In genomic region chr19:51169283-51169918, GRCh38 we compare ENCODE assay signal across 8 cellular contexts. TPM values are rescaled to one million over a fixed set of nuclear protein-coding genes. Genes with fewer than 3 reads are reported as not detected.
DNase-seq lines count a peak whose midpoint lies in the region; ATAC-seq and TF ChIP-seq lines count a peak whose summit lies in the region.
"Not testable (repeated sequence)": the region's sequence is repeated elsewhere in the genome, so short reads cannot be mapped to it uniquely, and the experiment has no call there.

No MANE protein-coding gene starts in this region.

- ATAC-seq in stimulated activated naive B cell treated with anti-CD40 and anti-IgM and Interleukin-4, amounts not matched to agents 10 μg/mL and 1 μg/mL and 100 μg/mL, for 72 hours (replicated peaks), result not testable (repeated sequence)

- not testable (repeated sequence) for H3K9me2 ChIP-seq in OCI-LY7 (ENCODE audit: insufficient read depth, low read length)

- H3K4me1 Mint-ChIP-seq in activated CD4-positive, alpha-beta memory T cell treated with anti-CD3 and anti-CD28 coated beads for 36 hours (ENCODE audit: low read depth), result peaks cover 20% of the 10 kb centered on the region
- H3K4me1 Mint-ChIP-seq in stimulated activated naive B cell treated with anti-CD40 and anti-IgM and Interleukin-4, amounts not matched to agents 10 μg/mL and 1 μg/mL and 100 μg/mL, for 72 hours, result not testable (repeated sequence)

- H3K36me3 ChIP-seq in OCI-LY7 (ENCODE audit: insufficient read depth, low read length), result not testable (repeated sequence)

- not testable (repeated sequence) for H3K4me1 ChIP-seq in OCI-LY7 (ENCODE audit: insufficient read depth, low read length, poor library complexity, severe bottlenecking)

- BruUV-seq in OCI-LY7 (replicated peaks; lab: Mats Ljungman, UMichigan), result not testable (repeated sequence)

- H3K36me3 Mint-ChIP-seq in activated CD4-positive, alpha-beta memory T cell treated with anti-CD3 and anti-CD28 coated beads for 36 hours; stimulated activated naive B cell treated with anti-CD40 and anti-IgM and Interleukin-4, amounts not matched to agents 10 μg/mL and 1 μg/mL and 100 μg/mL, for 72 hours: not testable (repeated sequence)

- not testable (repeated sequence) for H4K20me1 ChIP-seq in OCI-LY7 (ENCODE audit: insufficient read depth, low read length)

- H3K4me3 ChIP-seq in LNCaP clone FGC (ENCODE audit: low read depth, low read length); OCI-LY7 (ENCODE audit: low read depth, low read length, poor library complexity, severe bottlenecking); cardiac fibroblast (replicated peaks in 1 of 2; ENCODE audit: low read depth in 2 of 2, low read length in 2 of 2): not testable (repeated sequence)

- H3K4me3 Mint-ChIP-seq in activated CD4-positive, alpha-beta memory T cell treated with anti-CD3 and anti-CD28 coated beads for 36 hours; stimulated activated naive B cell treated with anti-CD40 and anti-IgM and Interleukin-4, amounts not matched to agents 10 μg/mL and 1 μg/mL and 100 μg/mL, for 72 hours: not testable (repeated sequence)

- H2AFZ ChIP-seq in OCI-LY7 (ENCODE audit: low read length), result not testable (repeated sequence)

- H3K9me3 ChIP-seq in OCI-LY7 (ENCODE audit: low read length), result not testable (repeated sequence)

- not testable (repeated sequence) for H3K27ac ChIP-seq in OCI-LY7 (ENCODE audit: low read depth, low read length, poor library complexity, severe bottlenecking)

- TF ChIP-seq CTCF in LNCaP clone FGC (IDR thresholded peaks at IDR 0.05; ENCODE audit: control insufficient read depth, extremely low read depth, insufficient read depth) (peak; percentile 83), OCI-LY7 (conservative IDR thresholded peaks at IDR 0.05; ENCODE audit: low read length) (peak; percentile 78), cardiac fibroblast (IDR thresholded peaks at IDR 0.05; ENCODE audit: low read depth, low read length) (peak; percentile 75)

- not testable (repeated sequence) for H3K27ac Mint-ChIP-seq in activated CD4-positive, alpha-beta memory T cell treated with anti-CD3 and anti-CD28 coated beads for 36 hours; stimulated activated naive B cell treated with anti-CD40 and anti-IgM and Interleukin-4, amounts not matched to agents 10 μg/mL and 1 μg/mL and 100 μg/mL, for 72 hours

- not testable (repeated sequence) for H3K9me3 Mint-ChIP-seq in activated CD4-positive, alpha-beta memory T cell treated with anti-CD3 and anti-CD28 coated beads for 36 hours; stimulated activated naive B cell treated with anti-CD40 and anti-IgM and Interleukin-4, amounts not matched to agents 10 μg/mL and 1 μg/mL and 100 μg/mL, for 72 hours

- POLR2A ChIA-PET in OCI-LY7 (lab: Charles Lee); activated CD4-positive, alpha-beta memory T cell treated with anti-CD3 and anti-CD28 coated beads for 36 hours (lab: Charles Lee): not testable (repeated sequence)

- DNase-seq in DMS153 (lab: John Stamatoyannopoulos, UW) (peak; percentile 24), OCI-LY7 (ENCODE audit: low spot score) (peak; percentile 52), cardiac fibroblast (ENCODE audit: low read depth in 2 of 2) (peak; percentile 77 to 83), hippocampal formation (lab: John Stamatoyannopoulos, UW) (peak; percentile 23 to 45), pons (ENCODE audit: low spot score) (peak; percentile 68)
- DNase-seq in LNCaP clone FGC (ENCODE audit: low read depth), result not testable (repeated sequence)
- DNase-seq in activated CD4-positive, alpha-beta memory T cell treated with anti-CD3 and anti-CD28 coated beads for 36 hours, result peak; percentile 75
- peak; percentile 50 for DNase-seq in stimulated activated naive B cell treated with anti-CD40 and anti-IgM and Interleukin-4, amounts not matched to agents 10 μg/mL and 1 μg/mL and 100 μg/mL, for 72 hours

- CTCF ChIA-PET in OCI-LY7 (lab: Charles Lee; ENCODE audit: unreplicated experiment), result not testable (repeated sequence)
- CTCF ChIA-PET in activated CD4-positive, alpha-beta memory T cell treated with anti-CD3 and anti-CD28 coated beads for 36 hours (lab: Charles Lee), result interaction anchor here (1.0 to 4.6 kb wide), 4 partner anchors 12 to 73 kb away, joined by 3 to 36 read pairs (median 4); no protein-coding TSS in a partner anchor

- H3K79me2 ChIP-seq in OCI-LY7 (ENCODE audit: insufficient read depth, low read depth, low read length), result not testable (repeated sequence)

- peaks cover 11% of the 10 kb centered on the region for H3K27me3 Mint-ChIP-seq in activated CD4-positive, alpha-beta memory T cell treated with anti-CD3 and anti-CD28 coated beads for 36 hours
- peaks cover 26 to 36% of the 10 kb centered on the region in 2 donors for H3K27me3 Mint-ChIP-seq in stimulated activated naive B cell treated with anti-CD40 and anti-IgM and Interleukin-4, amounts not matched to agents 10 μg/mL and 1 μg/mL and 100 μg/mL, for 72 hours

- intact Hi-C loops in OCI-LY7 (cut with micrococcal nuclease; ENCODE audit: unreplicated experiment); activated CD4-positive, alpha-beta memory T cell treated with anti-CD3 and anti-CD28 coated beads for 36 hours (cut with micrococcal nuclease): not testable (repeated sequence)

- not testable (repeated sequence) for H3K4me2 ChIP-seq in OCI-LY7 (ENCODE audit: low read length)

RNA-seq across cellular contexts. Expression of gene SIGLEC7, which starts 27.3 kb away (rescaled TPM):
- not detected in 2 replicates for total RNA-seq in OCI-LY7 (2014; rRNA removed; shearing (Covaris generic))
- total RNA-seq in OCI-LY7 (2022), result not detected in 2 replicates
- total RNA-seq in activated CD4-positive, alpha-beta memory T cell treated with anti-CD3 and anti-CD28 coated beads for 36 hours, result not detected

RNA-seq across cellular contexts. Expression of gene SIGLEC9, which starts 44.7 kb away (rescaled TPM):
- total RNA-seq in OCI-LY7 (2014; rRNA removed; shearing (Covaris generic)), result not detected in 2 replicates
- total RNA-seq in OCI-LY7 (2022), result not detected in 2 replicates
- 1 to 10 TPM; 1.3 to 1.4 TPM for total RNA-seq in activated CD4-positive, alpha-beta memory T cell treated with anti-CD3 and anti-CD28 coated beads for 36 hours

RNA-seq across cellular contexts. Expression of gene CD33, which starts 55.5 kb away (rescaled TPM):
- total RNA-seq in OCI-LY7 (2014; rRNA removed; shearing (Covaris generic)), result not detected in 2 replicates
- total RNA-seq in OCI-LY7 (2022), result not detected in 2 replicates
- under 1 TPM; 0.43 to 0.65 TPM for total RNA-seq in activated CD4-positive, alpha-beta memory T cell treated with anti-CD3 and anti-CD28 coated beads for 36 hours
